ENCODE assay signal across 19 cellular contexts in the genomic region with DNA sequence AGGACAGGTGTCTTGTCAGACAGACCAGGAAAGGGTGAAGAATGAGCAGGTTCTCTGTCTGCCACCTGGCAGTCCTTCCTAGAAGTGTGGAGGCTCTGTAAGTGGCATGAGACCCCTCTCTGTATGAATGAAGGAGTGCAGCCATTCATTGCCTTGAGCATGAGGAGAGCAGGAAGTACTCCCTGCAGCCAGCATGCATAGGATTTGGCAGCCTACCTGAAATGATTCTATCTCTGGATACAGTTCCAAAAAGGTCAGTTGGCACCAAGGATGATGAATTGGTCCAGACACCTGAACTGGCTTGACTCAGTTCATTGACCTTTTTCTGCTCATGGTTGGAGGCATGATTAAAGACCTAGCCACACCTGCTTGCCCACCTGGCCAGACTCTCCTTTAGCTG.
DNase-seq lines count a peak whose midpoint lies in the region; ATAC-seq lines count a peak whose summit lies in the region.
"Had no signal": no experiment of that assay in that cellular context is flagged by ENCODE, and none has a peak within 500 bp of the region (broad histone marks: within the 10 kb centered on the region; RNA-seq: fewer than 3 reads in every experiment).

No MANE protein-coding gene starts in this region.

- peaks cover 10% of the 10 kb centered on the region for H3K9me3 Mint-ChIP-seq in activated CD4-positive, alpha-beta T cell treated with anti-CD3 and anti-CD28 coated beads, Interleukin-2, amount 10 ng/mL, durations not matched to agents 24 days and 14 days
- no peaks in the 10 kb centered on the region for H3K9me3 Mint-ChIP-seq in IgD-negative memory B cell
- H3K9me3 Mint-ChIP-seq in stimulated activated effector memory CD8-positive, alpha-beta T cell treated with anti-CD3 and anti-CD28 coated beads, Interleukin-12 subunit alpha, Interleukin-12 subunit beta, amount 100 ng/mL, for 72 hours: no peaks in the 10 kb centered on the region
- H3K9me3 Mint-ChIP-seq: GM23338 had no signal

- no peak for ATAC-seq in stimulated activated effector memory CD8-positive, alpha-beta T cell treated with anti-CD3 and anti-CD28 coated beads, Interleukin-12 subunit alpha, Interleukin-12 subunit beta, amount 100 ng/mL, for 72 hours
- no peak for ATAC-seq in HG03135 (IDR thresholded peaks at IDR 0.05; ENCODE audit: unreplicated experiment)
- ATAC-seq: GM23338, Panc1 had no signal

- intact Hi-C loops in activated CD4-positive, alpha-beta T cell treated with anti-CD3 and anti-CD28 coated beads, Interleukin-2, amount 10 ng/mL, durations not matched to agents 24 days and 14 days (cut with micrococcal nuclease): loop anchor here (1.0 kb wide), 1 partner anchor 36 kb away; no protein-coding TSS in a partner anchor

- no peaks in the 10 kb centered on the region for H3K27me3 Mint-ChIP-seq in activated CD4-positive, alpha-beta T cell treated with anti-CD3 and anti-CD28 coated beads, Interleukin-2, amount 10 ng/mL, durations not matched to agents 24 days and 14 days
- H3K27me3 Mint-ChIP-seq in IgD-negative memory B cell: no peaks in the 10 kb centered on the region
- H3K27me3 Mint-ChIP-seq: CD4-positive, alpha-beta memory T cell had no signal

- H3K27ac Mint-ChIP-seq in activated CD4-positive, alpha-beta T cell treated with anti-CD3 and anti-CD28 coated beads, Interleukin-2, amount 10 ng/mL, durations not matched to agents 24 days and 14 days: peak overlapping the region; percentile 71
- peak overlapping the region in 2 of 3 donors; percentile 52 to 73 for H3K27ac Mint-ChIP-seq in IgD-negative memory B cell
- peak overlapping the region; percentile 85 for H3K27ac Mint-ChIP-seq in stimulated activated effector memory CD8-positive, alpha-beta T cell treated with anti-CD3 and anti-CD28 coated beads, Interleukin-12 subunit alpha, Interleukin-12 subunit beta, amount 100 ng/mL, for 72 hours
- H3K27ac Mint-ChIP-seq: GM23338 had no signal

- peaks cover 30% of the 10 kb centered on the region for H3K36me3 Mint-ChIP-seq in activated CD4-positive, alpha-beta T cell treated with anti-CD3 and anti-CD28 coated beads, Interleukin-2, amount 10 ng/mL, durations not matched to agents 24 days and 14 days (ENCODE audit: low read depth)
- peaks cover 2% of the 10 kb centered on the region for H3K36me3 Mint-ChIP-seq in IgD-negative memory B cell
- H3K36me3 Mint-ChIP-seq in stimulated activated effector memory CD8-positive, alpha-beta T cell treated with anti-CD3 and anti-CD28 coated beads, Interleukin-12 subunit alpha, Interleukin-12 subunit beta, amount 100 ng/mL, for 72 hours: peaks cover 7% of the 10 kb centered on the region

- DNase-seq in activated CD4-positive, alpha-beta T cell treated with anti-CD3 and anti-CD28 coated beads, Interleukin-2, amount 10 ng/mL, durations not matched to agents 24 days and 14 days: no peak
- no peak for DNase-seq in activated CD4-positive, alpha-beta T cell treated with anti-CD3 and anti-CD28 coated beads, Interleukin-2, amount 50 U/mL, for 4 hours
- peak; percentile 89 for DNase-seq in cerebellar cortex (ENCODE audit: low spot score)
- no peak for DNase-seq in stimulated activated effector memory CD8-positive, alpha-beta T cell treated with anti-CD3 and anti-CD28 coated beads, Interleukin-12 subunit alpha, Interleukin-12 subunit beta, amount 100 ng/mL, for 72 hours (ENCODE audit: low spot score in 2 of 2)
- DNase-seq in COR-L47 (lab: John Stamatoyannopoulos, UW): no peak
- DNase-seq in NK-92 treated with Interleukin-12 subunit alpha and Interleukin-12 subunit beta, amount 100 ng/mL, for 24 hours (lab: John Stamatoyannopoulos, UW): no peak
- DNase-seq: ACHN; CD4-positive, alpha-beta memory T cell; KG1; NCI-H1092; NCI-H1436; NCI-H1930; NCI-H510A; NCI-H748 treated with DMSO at 0.1 percent for 48 hours; SIG-M5 had no signal

- no peak overlapping the region for H3K4me3 Mint-ChIP-seq in activated CD4-positive, alpha-beta T cell treated with anti-CD3 and anti-CD28 coated beads, Interleukin-2, amount 10 ng/mL, durations not matched to agents 24 days and 14 days
- H3K4me3 Mint-ChIP-seq in IgD-negative memory B cell: no peak overlapping the region
- peak overlapping the region; percentile 10 for H3K4me3 Mint-ChIP-seq in stimulated activated effector memory CD8-positive, alpha-beta T cell treated with anti-CD3 and anti-CD28 coated beads, Interleukin-12 subunit alpha, Interleukin-12 subunit beta, amount 100 ng/mL, for 72 hours
- H3K4me3 Mint-ChIP-seq: CD4-positive, alpha-beta memory T cell; GM23338 had no signal

- peaks cover 17% of the 10 kb centered on the region for H3K4me1 Mint-ChIP-seq in activated CD4-positive, alpha-beta T cell treated with anti-CD3 and anti-CD28 coated beads, Interleukin-2, amount 10 ng/mL, durations not matched to agents 24 days and 14 days
- H3K4me1 Mint-ChIP-seq in IgD-negative memory B cell: peaks cover 30 to 65% (median 45%) of the 10 kb centered on the region in 3 donors
- H3K4me1 Mint-ChIP-seq in stimulated activated effector memory CD8-positive, alpha-beta T cell treated with anti-CD3 and anti-CD28 coated beads, Interleukin-12 subunit alpha, Interleukin-12 subunit beta, amount 100 ng/mL, for 72 hours: peaks cover 30% of the 10 kb centered on the region
- H3K4me1 Mint-ChIP-seq: GM23338 had no signal
